ENCODE assay signal across 12 cellular contexts in the genomic region with DNA sequence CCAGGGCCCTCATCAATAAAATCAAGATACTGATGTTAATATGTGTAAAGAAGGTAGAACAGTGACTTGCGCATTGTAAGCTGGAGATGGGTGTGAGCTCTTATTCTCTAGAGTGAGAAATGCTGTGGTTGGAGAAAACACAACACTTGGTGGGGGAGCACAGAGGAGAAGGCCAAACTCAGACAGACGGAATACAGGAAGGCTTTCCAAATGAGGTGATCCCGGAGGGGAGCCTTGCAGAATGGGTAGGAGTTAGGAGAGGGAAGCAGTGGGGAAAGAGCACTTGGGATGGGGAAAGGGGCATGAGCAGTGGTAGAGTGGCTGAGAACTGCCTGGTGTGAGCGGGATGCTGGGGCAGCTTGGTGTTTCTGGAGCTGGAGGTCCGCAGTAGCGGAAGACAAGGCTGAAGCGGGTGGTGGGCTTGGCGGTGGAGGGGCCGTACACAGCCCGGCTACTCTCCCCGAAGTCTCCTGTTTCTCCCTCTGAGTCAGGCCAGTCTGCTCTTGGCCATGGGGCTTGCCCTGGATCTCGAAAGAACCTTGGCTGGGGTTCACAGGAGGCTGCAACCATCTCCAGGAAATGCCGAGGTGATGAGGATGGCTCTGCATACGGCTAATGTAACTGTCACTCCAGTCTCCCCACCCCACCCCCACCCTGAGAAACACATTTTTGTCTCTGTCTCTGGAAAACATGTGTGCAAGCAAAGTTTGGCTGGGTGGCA. TPM values are rescaled to one million over a fixed set of nuclear protein-coding genes. Genes with fewer than 3 reads are reported as not detected.
DNase-seq lines count a peak whose midpoint lies in the region; ATAC-seq and TF ChIP-seq lines count a peak whose summit lies in the region.
"Had no signal": no experiment of that assay in that cellular context is flagged by ENCODE, and none has a peak within 500 bp of the region (broad histone marks: within the 10 kb centered on the region; RNA-seq: fewer than 3 reads in every experiment).

No MANE protein-coding gene starts in this region.

- H3K4me3 ChIP-seq in BJ (ENCODE audit: low read depth, low read length) (no peak overlapping the region), ovary (no peak overlapping the region)
- H3K4me3 ChIP-seq: esophagus squamous epithelium had no signal

- CTCF ChIA-PET in BJ (lab: Yijun Ruan, JAX) (interaction anchor here (1.0 kb wide), 1 partner anchor 143 kb away, joined by 4 read pairs; no protein-coding TSS in a partner anchor), RWPE1 (lab: Yijun Ruan, JAX) (interaction anchor here (0.6 kb wide), 2 partner anchors 32 to 191 kb away, joined by 3 to 4 read pairs; no protein-coding TSS in a partner anchor)

- ATAC-seq in HG03095 (IDR thresholded peaks at IDR 0.05; ENCODE audit: unreplicated experiment) (no peak), HG03442 (IDR thresholded peaks at IDR 0.05; ENCODE audit: unreplicated experiment) (no peak), HG02981 (IDR thresholded peaks at IDR 0.05; ENCODE audit: unreplicated experiment) (no peak)

- intact Hi-C loops in ovary (cut with DNase I) = no loop called here

- POLR2A ChIA-PET in BJ (lab: Charles Lee) (interaction anchor here (1.6 kb wide), 1 partner anchor 38 kb away, joined by 5 read pairs; no protein-coding TSS in a partner anchor), RWPE1 (lab: Yijun Ruan, JAX; ENCODE audit: low non-redundant PET) (no interaction called here)

- peaks cover 6% of the 10 kb centered on the region for H3K4me1 ChIP-seq in ovary (ENCODE audit: insufficient read depth)
- H3K4me1 ChIP-seq: esophagus squamous epithelium had no signal

- no peaks in the 10 kb centered on the region for H3K9me3 ChIP-seq in ovary
- H3K9me3 ChIP-seq: esophagus squamous epithelium, neutrophil had no signal

- H3K27me3 ChIP-seq in BJ (ENCODE audit: control insufficient read depth, insufficient read depth, low read length) (no peaks in the 10 kb centered on the region), ovary (no peaks in the 10 kb centered on the region)
- H3K27me3 ChIP-seq: esophagus squamous epithelium, neutrophil had no signal

- WGBS in ovary, 3 donors = 48 to 53% (median 52%) methylated on average over 14 of the region's 14 CpGs

- TF ChIP-seq POLR2A in ovary (IDR thresholded peaks at IDR 0.05) = no peak

- TF ChIP-seq CTCF in BJ (IDR thresholded peaks at IDR 0.05; ENCODE audit: insufficient read depth, low read depth, low read length) = no peak
- no peak for TF ChIP-seq CTCF in RWPE1 (conservative IDR thresholded peaks at IDR 0.05; ENCODE audit: low read depth)
- TF ChIP-seq CTCF in ovary (IDR thresholded peaks at IDR 0.05) = no peak

- H3K36me3 ChIP-seq in BJ (ENCODE audit: control insufficient read depth, insufficient read depth, low read length) (no peaks in the 10 kb centered on the region), ovary (no peaks in the 10 kb centered on the region)
- H3K36me3 ChIP-seq: esophagus squamous epithelium, neutrophil had no signal

- TF ChIP-seq EP300 in ovary (IDR thresholded peaks at IDR 0.05) = no peak

- DNase-seq in BJ (ENCODE audit: low read depth) (peak; percentile 74), RWPE1 (ENCODE audit: low spot score) (peak; percentile 65), fibroblast of the conjunctiva (ENCODE audit: low read depth) (peak; percentile 68), ovary (peak in 4 of 5 donors; percentile 28 to 48 (median 32)), NCI-H2029 treated with DMSO at 0.1 percent for 48 hours (lab: John Stamatoyannopoulos, UW) (no peak)
- DNase-seq: esophagus squamous epithelium, NCI-H748 treated with DMSO at 0.1 percent for 48 hours had no signal

- H3K27ac ChIP-seq in RWPE1 = peak overlapping the region; percentile 92
- no peak overlapping the region for H3K27ac ChIP-seq in ovary
- H3K27ac ChIP-seq: esophagus squamous epithelium, neutrophil, VCaP had no signal

RNA-seq across cellular contexts. Expression of gene PLAC1, which starts 11.3 kb away (rescaled TPM):
- polyA plus RNA-seq in BJ (2011; rRNA removed) = 0.43 and 1.1 TPM in 2 replicates
- polyA minus RNA-seq in BJ (2011; rRNA and poly(A)+ RNA removed) = not detected in 2 replicates
- total RNA-seq in ovary = under 1 TPM in 3 of 7 donors, not detected in 4; 0.30 to 0.62 (median 0.40) TPM
- polyA plus RNA-seq in ovary = under 1 TPM; 0.12 to 0.43 TPM
